ENCODE assay signal across 1 cellular context in genomic region chr6:35402136-35402855, GRCh38.
TF ChIP-seq lines count a peak whose summit lies in the region.

No MANE protein-coding gene starts in this region.

TF ChIP-seq in GM12878, 131 proteins besides CTCF, POLR2A, EP300 and RAD21 (continued from another document):
- TF ChIP-seq RELB (IDR thresholded peaks at IDR 0.05; ENCODE audit: low read depth) (peak; percentile 63; the same call in 1 of the 2 replicates), RB1 (IDR thresholded peaks at IDR 0.05; ENCODE audit: borderline replicate concordance) (no peak), CBFB (IDR thresholded peaks at IDR 0.05; ENCODE audit: low read depth) (peak; percentile 90), SUPT20H (IDR thresholded peaks at IDR 0.05; ENCODE audit: borderline replicate concordance, control insufficient read depth, low read depth, low read length) (no peak), CREM (IDR thresholded peaks at IDR 0.05; ENCODE audit: low read depth) (0 out of 2 replicates have a peak, but pooled peaks have one; percentile 21), NFIC (IDR thresholded peaks at IDR 0.05; ENCODE audit: low read depth, low read length) (peak; percentile 55; the same call in 1 of the 2 replicates), NR2F1 (conservative IDR thresholded peaks at IDR 0.05) (no peak), TARDBP (IDR thresholded peaks at IDR 0.05; ENCODE audit: borderline replicate concordance) (no peak), SMC3 (IDR thresholded peaks at IDR 0.05; ENCODE audit: borderline replicate concordance, low read length) (peak; percentile 29; the same call in 1 of the 2 replicates), MXI1 (IDR thresholded peaks at IDR 0.05; ENCODE audit: low read depth, low read length) (peak; percentile 67; the same call in 1 of the 2 replicates), SKIL (IDR thresholded peaks at IDR 0.05; ENCODE audit: low read depth, poor library complexity, severe bottlenecking) (no peak), TCF12 (IDR thresholded peaks at IDR 0.05; ENCODE audit: low read depth, low read length) (no peak), BACH1 (IDR thresholded peaks at IDR 0.05; ENCODE audit: borderline replicate concordance) (no peak), RBBP5 (conservative IDR thresholded peaks at IDR 0.05) (no peak), MAX (IDR thresholded peaks at IDR 0.05; ENCODE audit: low read depth, low read length) (no peak), RUNX3 (IDR thresholded peaks at IDR 0.05; ENCODE audit: low read length) (peak; percentile 99), STAT3 (IDR thresholded peaks at IDR 0.05; ENCODE audit: low read depth, low read length) (0 out of 2 replicates have a peak, but pooled peaks have one; percentile 51), ZNF24 (IDR thresholded peaks at IDR 0.05) (no peak), PBX3 (IDR thresholded peaks at IDR 0.05; ENCODE audit: insufficient replicate concordance, low read depth, low read length) (no peak), IRF4 (IDR thresholded peaks at IDR 0.05; ENCODE audit: low read depth, low read length) (0 out of 2 replicates have a peak, but pooled peaks have one; percentile 31), POU2F2 (IDR thresholded peaks at IDR 0.05; ENCODE audit: borderline replicate concordance, low read depth, low read length) (peak; percentile 80; the same call in 1 of the 3 replicates), DPF2 (IDR thresholded peaks at IDR 0.05) (peak; percentile 69), FOXK2 (IDR thresholded peaks at IDR 0.05) (no peak), CBX3 (IDR thresholded peaks at IDR 0.05; ENCODE audit: borderline replicate concordance, low read depth) (no peak), RFX5 (IDR thresholded peaks at IDR 0.05; ENCODE audit: low read depth, low read length) (no peak), E4F1 (IDR thresholded peaks at IDR 0.05; ENCODE audit: borderline replicate concordance, partially characterized antibody) (no peak), POLR2AphosphoS5 (IDR thresholded peaks at IDR 0.05; ENCODE audit: low read length) (no peak), MEF2A (IDR thresholded peaks at IDR 0.05; ENCODE audit: insufficient read depth, low read depth, low read length) (no peak), NR2C2 (IDR thresholded peaks at IDR 0.05; ENCODE audit: borderline replicate concordance, control insufficient read depth, insufficient read length, low read depth) (no peak), MEF2B (IDR thresholded peaks at IDR 0.05; ENCODE audit: partially characterized antibody, poor library complexity, severe bottlenecking) (peak; percentile 55), BCL11A (IDR thresholded peaks at IDR 0.05; ENCODE audit: low read depth, low read length) (0 out of 2 replicates have a peak, but pooled peaks have one; percentile 7), PKNOX1 (IDR thresholded peaks at IDR 0.05) (no peak), CBX5 (IDR thresholded peaks at IDR 0.05; ENCODE audit: low read depth) (no peak), MTA2 (IDR thresholded peaks at IDR 0.05; ENCODE audit: low read depth) (peak; percentile 52; the same call in 1 of the 2 replicates), IKZF1 (conservative IDR thresholded peaks at IDR 0.05) (peak; percentile 71), KAT2A (conservative IDR thresholded peaks at IDR 0.05; ENCODE audit: control insufficient read depth, low read depth, low read length) (no peak), ZSCAN29 (IDR thresholded peaks at IDR 0.05) (no peak), HDAC6 (IDR thresholded peaks at IDR 0.05; ENCODE audit: unreplicated experiment) (no peak), NFYA (IDR thresholded peaks at IDR 0.05; ENCODE audit: borderline replicate concordance, low read depth, low read length) (no peak), ATF7 (IDR thresholded peaks at IDR 0.05; ENCODE audit: low read depth) (peak; percentile 26; the same call in 1 of the 2 replicates), BHLHE40 (IDR thresholded peaks at IDR 0.05; ENCODE audit: borderline replicate concordance in 1 of 2, low read depth in 2 of 2, low read length in 1 of 2) (peak; percentile 66 to 75; a peak in 3 of 4 replicates), EED (IDR thresholded peaks at IDR 0.05; ENCODE audit: low read depth) (peak; percentile 53; the same call in 1 of the 2 replicates), IKZF2 (IDR thresholded peaks at IDR 0.05) (peak; percentile 74 to 84; a peak in 3 of 4 replicates)
- TF ChIP-seq, protein P1, sequence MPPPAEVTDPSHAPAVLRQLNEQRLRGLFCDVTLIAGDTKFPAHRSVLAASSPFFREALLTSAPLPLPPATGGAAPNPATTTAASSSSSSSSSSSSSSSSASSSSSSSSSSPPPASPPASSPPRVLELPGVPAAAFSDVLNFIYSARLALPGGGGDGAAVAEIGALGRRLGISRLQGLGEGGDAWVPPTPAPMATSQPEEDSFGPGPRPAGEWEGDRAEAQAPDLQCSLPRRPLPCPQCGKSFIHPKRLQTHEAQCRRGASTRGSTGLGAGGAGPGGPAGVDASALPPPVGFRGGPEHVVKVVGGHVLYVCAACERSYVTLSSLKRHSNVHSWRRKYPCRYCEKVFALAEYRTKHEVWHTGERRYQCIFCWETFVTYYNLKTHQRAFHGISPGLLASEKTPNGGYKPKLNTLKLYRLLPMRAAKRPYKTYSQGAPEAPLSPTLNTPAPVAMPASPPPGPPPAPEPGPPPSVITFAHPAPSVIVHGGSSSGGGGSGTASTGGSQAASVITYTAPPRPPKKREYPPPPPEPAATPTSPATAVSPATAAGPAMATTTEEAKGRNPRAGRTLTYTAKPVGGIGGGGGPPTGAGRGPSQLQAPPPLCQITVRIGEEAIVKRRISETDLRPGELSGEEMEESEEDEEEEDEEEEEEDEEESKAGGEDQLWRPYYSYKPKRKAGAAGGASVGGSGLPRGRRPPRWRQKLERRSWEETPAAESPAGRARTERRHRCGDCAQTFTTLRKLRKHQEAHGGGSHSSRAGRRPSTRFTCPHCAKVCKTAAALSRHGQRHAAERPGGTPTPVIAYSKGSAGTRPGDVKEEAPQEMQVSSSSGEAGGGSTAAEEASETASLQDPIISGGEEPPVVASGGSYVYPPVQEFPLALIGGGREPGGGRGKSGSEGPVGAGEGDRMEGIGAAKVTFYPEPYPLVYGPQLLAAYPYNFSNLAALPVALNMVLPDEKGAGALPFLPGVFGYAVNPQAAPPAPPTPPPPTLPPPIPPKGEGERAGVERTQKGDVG (CRISPR knock-in tag; IDR thresholded peaks at IDR 0.05) = no peak
- TF ChIP-seq, protein P2, sequence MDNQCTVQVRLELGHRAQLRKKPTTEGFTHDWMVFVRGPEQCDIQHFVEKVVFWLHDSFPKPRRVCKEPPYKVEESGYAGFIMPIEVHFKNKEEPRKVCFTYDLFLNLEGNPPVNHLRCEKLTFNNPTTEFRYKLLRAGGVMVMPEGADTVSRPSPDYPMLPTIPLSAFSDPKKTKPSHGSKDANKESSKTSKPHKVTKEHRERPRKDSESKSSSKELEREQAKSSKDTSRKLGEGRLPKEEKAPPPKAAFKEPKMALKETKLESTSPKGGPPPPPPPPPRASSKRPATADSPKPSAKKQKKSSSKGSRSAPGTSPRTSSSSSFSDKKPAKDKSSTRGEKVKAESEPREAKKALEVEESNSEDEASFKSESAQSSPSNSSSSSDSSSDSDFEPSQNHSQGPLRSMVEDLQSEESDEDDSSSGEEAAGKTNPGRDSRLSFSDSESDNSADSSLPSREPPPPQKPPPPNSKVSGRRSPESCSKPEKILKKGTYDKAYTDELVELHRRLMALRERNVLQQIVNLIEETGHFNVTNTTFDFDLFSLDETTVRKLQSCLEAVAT (IDR thresholded peaks at IDR 0.05) = peak; percentile 81
TF ChIP-seq in GM12878: peak in this region for 21.
